In the genomic region with DNA sequence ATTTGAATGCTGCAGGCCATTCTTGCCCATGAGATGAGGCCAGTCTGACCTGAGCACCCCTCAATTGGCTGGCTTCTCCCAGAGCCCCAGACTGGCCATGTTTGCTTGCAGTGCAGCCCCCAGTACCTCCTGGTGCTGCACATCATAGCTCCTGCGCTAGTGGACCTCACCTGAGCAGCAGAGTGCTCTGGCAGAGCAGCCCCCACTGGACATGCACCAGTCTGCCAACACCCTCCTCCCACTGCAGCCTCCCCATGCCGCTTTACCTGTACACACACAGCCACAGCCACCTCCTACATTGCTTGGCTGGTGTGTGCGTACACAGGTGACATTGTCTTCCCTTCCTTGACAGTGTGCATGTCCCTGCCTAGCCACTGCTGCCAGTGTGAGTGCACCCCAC, we compare ENCODE assay signal across 26 cellular contexts.
DNase-seq lines count a peak whose midpoint lies in the region; ATAC-seq, FAIRE-seq and TF ChIP-seq lines count a peak whose summit lies in the region.
"Had no signal": no experiment of that assay in that cellular context is flagged by ENCODE, and none has a peak within 500 bp of the region (broad histone marks: within the 10 kb centered on the region; RNA-seq: fewer than 3 reads in every experiment).

No MANE protein-coding gene starts in this region.

- no peak overlapping the region for H3K9ac ChIP-seq in H1 (replicated peaks in 1 of 4; ENCODE audit: extremely low read depth in 1 of 4, low read depth in 3 of 4, low read length in 3 of 4)
- H3K9ac ChIP-seq: BLaER1 treated with 17β-estradiol and CSF1 and Interleukin-3, amounts not matched to agents 10 nM and 100 nM had no signal

- no peak overlapping the region for H4K8ac ChIP-seq in H1 (ENCODE audit: extremely low read depth, insufficient read depth, low read length)

- H3K79me2 ChIP-seq in H1 (ENCODE audit: control insufficient read depth in 1 of 2, insufficient read depth in 2 of 2, low read length in 2 of 2): no peaks in the 10 kb centered on the region

- H3K4me3 ChIP-seq in H1 (ENCODE audit: extremely low read depth in 1 of 4, insufficient read depth in 2 of 4, low read depth in 3 of 4, low read length in 4 of 4) (no peak overlapping the region), upper lobe of right lung (no peak overlapping the region), body of pancreas (no peak overlapping the region)
- H3K4me3 ChIP-seq: A549; BLaER1 treated with 17β-estradiol and CSF1 and Interleukin-3, amounts not matched to agents 10 nM and 100 nM; GM23338; HAP-1 had no signal

- peak overlapping the region in 1 of 2 donors; percentile 22 for H3K27ac Mint-ChIP-seq in stimulated activated naive CD8-positive, alpha-beta T cell treated with anti-CD3 and anti-CD28 coated beads, Interleukin-15, amount 100 ng/mL, for 72 hours
- H3K27ac Mint-ChIP-seq: CD4-positive, alpha-beta T cell; CD8-positive, alpha-beta memory T cell; GM23338; HFFc6 had no signal

- H2AFZ ChIP-seq in H1 (ENCODE audit: low read length): no peak overlapping the region
- H2AFZ ChIP-seq: GM23338 had no signal

- H4K20me1 ChIP-seq in H1 (replicated peaks in 1 of 2; ENCODE audit: control insufficient read depth in 1 of 2, insufficient read depth in 2 of 2, low read length in 2 of 2): no peaks in the 10 kb centered on the region
- H4K20me1 ChIP-seq: BLaER1 treated with 17β-estradiol and CSF1 and Interleukin-3, amounts not matched to agents 10 nM and 100 nM had no signal

- H3K27me3 Mint-ChIP-seq in stimulated activated naive CD8-positive, alpha-beta T cell treated with anti-CD3 and anti-CD28 coated beads, Interleukin-15, amount 100 ng/mL, for 72 hours: no peaks in the 10 kb centered on the region
- H3K27me3 Mint-ChIP-seq: CD4-positive, alpha-beta T cell; CD8-positive, alpha-beta memory T cell had no signal

- H3K4ac ChIP-seq in H1 (replicated peaks; ENCODE audit: insufficient read length, low read depth, low read length): no peak overlapping the region

- no peaks in the 10 kb centered on the region for H3K4me1 Mint-ChIP-seq in stimulated activated naive CD8-positive, alpha-beta T cell treated with anti-CD3 and anti-CD28 coated beads, Interleukin-15, amount 100 ng/mL, for 72 hours
- H3K4me1 Mint-ChIP-seq: CD14-positive monocyte; CD8-positive, alpha-beta memory T cell; GM23338 had no signal

- peak overlapping the region; percentile 33 for H2BK120ac ChIP-seq in H1 (replicated peaks; ENCODE audit: low read depth, low read length)

- H2BK20ac ChIP-seq in H1 (ENCODE audit: low read length): no peak overlapping the region

- no peak overlapping the region for H4K5ac ChIP-seq in H1 (ENCODE audit: insufficient read length, low read depth, low read length)

- H3K27ac ChIP-seq in H1 (ENCODE audit: low read depth, low read length) (no peak overlapping the region), upper lobe of right lung (no peak overlapping the region), body of pancreas (no peak overlapping the region)
- H3K27ac ChIP-seq: A549; BLaER1 treated with 17β-estradiol and CSF1 and Interleukin-3, amounts not matched to agents 10 nM and 100 nM had no signal

- CTCF ChIA-PET in H1 (lab: Charles Lee; ENCODE audit: partially characterized antibody): no interaction called here

- H3K27me3 ChIP-seq in H1 (replicated peaks in 1 of 4; ENCODE audit: control insufficient read depth in 3 of 4, extremely low read depth in 1 of 4, insufficient read depth in 3 of 4, low read length in 3 of 4): no peaks in the 10 kb centered on the region
- no peaks in the 10 kb centered on the region for H3K27me3 ChIP-seq in upper lobe of right lung
- no peaks in the 10 kb centered on the region for H3K27me3 ChIP-seq in body of pancreas
- H3K27me3 ChIP-seq: BE2C; BLaER1 treated with 17β-estradiol and CSF1 and Interleukin-3, amounts not matched to agents 10 nM and 100 nM had no signal

- no peak for TF ChIP-seq POLR2A in H1 (IDR thresholded peaks at IDR 0.05; ENCODE audit: control extremely low read depth in 1 of 2, low read depth in 2 of 2, low read length in 2 of 2)
- no peak for TF ChIP-seq POLR2A in body of pancreas (IDR thresholded peaks at IDR 0.05)

- no peak overlapping the region for H3K23ac ChIP-seq in H1 (ENCODE audit: insufficient read length)

- H3K4me2 ChIP-seq in H1 (ENCODE audit: insufficient read depth in 1 of 2, low read depth in 2 of 2, low read length in 2 of 2): no peak overlapping the region
- H3K4me2 ChIP-seq: A549; BLaER1 treated with 17β-estradiol and CSF1 and Interleukin-3, amounts not matched to agents 10 nM and 100 nM; GM23338 had no signal

- POLR2A ChIA-PET in H1 (lab: Charles Lee; ENCODE audit: partially characterized antibody): no interaction called here

- H3K23me2 ChIP-seq in H1 (ENCODE audit: low read depth, low read length): no peaks in the 10 kb centered on the region

- no peak for TF ChIP-seq RAD21 in H1 (IDR thresholded peaks at IDR 0.05 in 1 of 2, conservative IDR thresholded peaks at IDR 0.05 in 1 of 2; ENCODE audit: low read depth in 2 of 2, low read length in 2 of 2)

- no peak overlapping the region for H3K18ac ChIP-seq in H1 (ENCODE audit: extremely low read depth, low read length)

- H3K4me1 ChIP-seq in H1 (replicated peaks in 1 of 4; ENCODE audit: control insufficient read depth in 3 of 4, insufficient read depth in 4 of 4, low read length in 3 of 4) (no peaks in the 10 kb centered on the region), upper lobe of right lung (no peaks in the 10 kb centered on the region), body of pancreas (no peaks in the 10 kb centered on the region)
- H3K4me1 ChIP-seq: A549; BE2C; BLaER1 treated with 17β-estradiol and CSF1 and Interleukin-3, amounts not matched to agents 10 nM and 100 nM; HAP-1 had no signal

- H4K91ac ChIP-seq in H1 (replicated peaks; ENCODE audit: insufficient read length, low read length): no peak overlapping the region

- no peak overlapping the region; the same call in 1 of the 2 replicates for H2BK5ac ChIP-seq in H1 (ENCODE audit: low read depth, low read length)

- H3K9me3 ChIP-seq in H1 (ENCODE audit: insufficient read depth in 2 of 2, low read depth in 1 of 2, low read length in 1 of 2) (0 out of 4 replicates have a peak, but pooled peaks cover 0 to 7% of the 10 kb centered on the region in 2 experiments), upper lobe of right lung (peaks cover 6% of the 10 kb centered on the region), body of pancreas (no peaks in the 10 kb centered on the region)
- H3K9me3 ChIP-seq: BE2C, HAP-1 had no signal

- no peak overlapping the region for H3K4me3 Mint-ChIP-seq in stimulated activated naive CD8-positive, alpha-beta T cell treated with anti-CD3 and anti-CD28 coated beads, Interleukin-15, amount 100 ng/mL, for 72 hours
- H3K4me3 Mint-ChIP-seq: CD14-positive monocyte; CD4-positive, alpha-beta T cell; CD8-positive, alpha-beta memory T cell; GM23338; HFFc6 had no signal

- no peaks in the 10 kb centered on the region for H3K36me3 ChIP-seq in H1 (ENCODE audit: control insufficient read depth in 2 of 4, insufficient read depth in 4 of 4, low read length in 3 of 4)
- H3K36me3 ChIP-seq in upper lobe of right lung: no peaks in the 10 kb centered on the region
- H3K36me3 ChIP-seq in body of pancreas (replicated peaks in 1 of 2; ENCODE audit: insufficient read depth in 1 of 2, low read depth in 2 of 2): no peaks in the 10 kb centered on the region
- H3K36me3 ChIP-seq: BE2C; BLaER1 treated with 17β-estradiol and CSF1 and Interleukin-3, amounts not matched to agents 10 nM and 100 nM; HAP-1 had no signal

- no peak overlapping the region for H2BK12ac ChIP-seq in H1 (ENCODE audit: low read depth, low read length)

- intact Hi-C loops in upper lobe of right lung (cut with DNase I) (no loop called here), body of pancreas (cut with DNase I) (no loop called here)

- no peak overlapping the region for H3K14ac ChIP-seq in H1 (ENCODE audit: insufficient read length)

- H3K56ac ChIP-seq in H1 (replicated peaks; ENCODE audit: insufficient read length, low read depth, low read length): no peak overlapping the region

- no peak for DNase-seq in stimulated activated naive CD8-positive, alpha-beta T cell treated with anti-CD3 and anti-CD28 coated beads, Interleukin-15, amount 100 ng/mL, for 72 hours
- DNase-seq in stimulated activated naive CD8-positive, alpha-beta T cell treated with anti-CD3 and anti-CD28 coated beads, Interleukin-15, Interleukin-2, amounts not matched to agents 100 U/mL and 50 U/mL, for 24 hours: no peak
- no peak for DNase-seq in H1 (ENCODE audit: low read depth in 1 of 2, low spot score in 2 of 2)
- no peak for DNase-seq in upper lobe of right lung
- no peak for DNase-seq in body of pancreas
- no peak for DNase-seq in germinal center (ENCODE audit: low spot score)
- no peak for DNase-seq in T-helper 1 cell
- DNase-seq: 8988T; ACHN; AML-193; BE2C; CD4-positive, alpha-beta T cell; CD8-positive, alpha-beta memory T cell; DMS 273 treated with DMSO at 0.1 percent for 48 hours; DMS79 treated with DMSO at 0.1 percent for 48 hours; GF-D8; HFFc6 had no signal

- ATAC-seq in stimulated activated naive CD8-positive, alpha-beta T cell treated with anti-CD3 and anti-CD28 coated beads, Interleukin-15, amount 100 ng/mL, for 72 hours: peak; percentile 7
- ATAC-seq in stimulated activated naive CD8-positive, alpha-beta T cell treated with anti-CD3 and anti-CD28 coated beads, Interleukin-15, Interleukin-2, amounts not matched to agents 100 U/mL and 50 U/mL, for 24 hours: no peak
- ATAC-seq in upper lobe of right lung: peak; percentile 38
- ATAC-seq in body of pancreas: no peak
- ATAC-seq: A549, GM23338 had no signal

- H3K9me3 Mint-ChIP-seq in stimulated activated naive CD8-positive, alpha-beta T cell treated with anti-CD3 and anti-CD28 coated beads, Interleukin-15, amount 100 ng/mL, for 72 hours: peaks cover 46 to 64% of the 10 kb centered on the region in 2 donors

- no peak overlapping the region for H2AK5ac ChIP-seq in H1 (ENCODE audit: low read depth, low read length)

- H3K79me1 ChIP-seq in H1 (ENCODE audit: low read depth, low read length): no peaks in the 10 kb centered on the region

- WGBS in H1 (ENCODE audit: extremely low coverage in 1 of 2, insufficient coverage in 1 of 2, insufficient read length in 1 of 2, insufficient replicate concordance in 2 of 2, low coverage in 1 of 2, low lambda C conversion rate in 2 of 2, missing lambda C conversion rate in 1 of 2), 2 experiments: 62% methylated on average over 3 of the region's 3 CpGs; no CpG with 5 or more reads in 1 of the 2 experiments
- WGBS in body of pancreas, 2 donors: 53 to 66% methylated on average over 2 to 3 of the region's 3 CpGs

- TF ChIP-seq CTCF in H1 (IDR thresholded peaks at IDR 0.05; ENCODE audit: control extremely low read depth in 1 of 3, insufficient read depth in 1 of 3, low read depth in 1 of 3, low read length in 3 of 3) (no peak), upper lobe of right lung (IDR thresholded peaks at IDR 0.05) (no peak), body of pancreas (IDR thresholded peaks at IDR 0.05) (no peak)

- TF ChIP-seq EP300 in H1 (IDR thresholded peaks at IDR 0.05; ENCODE audit: borderline replicate concordance in 1 of 2, low read depth in 2 of 2, low read length in 2 of 2): no peak

- no peak overlapping the region; the same call in 1 of the 2 replicates for H2BK15ac ChIP-seq in H1 (ENCODE audit: low read length)

- FAIRE-seq in H1 (lab: Jason Lieb, UNC): no peak
- FAIRE-seq: A549, D721Med, GM12891, GM18507, H54 had no signal

TF ChIP-seq in H1, 55 proteins besides CTCF, POLR2A, EP300 and RAD21 (continues in another document):
- no peak for TF ChIP-seq NRF1 (IDR thresholded peaks at IDR 0.05; ENCODE audit: low read depth, low read length)
- TF ChIP-seq EGR1 (IDR thresholded peaks at IDR 0.05; ENCODE audit: borderline replicate concordance, low read depth, low read length): no peak

Comparison
In these comparisons a context has a peak if more than half of its experiments do, and no peak if none do; other contexts are left out.
1. ATAC-seq: peak in stimulated activated naive CD8-positive, alpha-beta T cell treated with anti-CD3 and anti-CD28 coated beads, Interleukin-15, amount 100 ng/mL, for 72 hours (single experiment) and upper lobe of right lung (single experiment); none in stimulated activated naive CD8-positive, alpha-beta T cell treated with anti-CD3 and anti-CD28 coated beads, Interleukin-15, Interleukin-2, amounts not matched to agents 100 U/mL and 50 U/mL, for 24 hours (single experiment) and body of pancreas (single experiment).